Comparison of ENCODE assay signal across 20 cellular contexts in genomic region chr7:80629023-80629422, GRCh38. TPM values are rescaled to one million over a fixed set of nuclear protein-coding genes. Genes with fewer than 3 reads are reported as not detected.
"Had no signal": no experiment of that assay in that cellular context is flagged by ENCODE, and none has a peak within 500 bp of the region (broad histone marks: within the 10 kb centered on the region; RNA-seq: fewer than 3 reads in every experiment).

No MANE protein-coding gene starts in this region.

- H3K9me3 ChIP-seq: neutrophil, pancreas, stomach, tibial artery, upper lobe of left lung, uterus had no signal

- DNase-seq: caudate nucleus; cerebellar nuclear complex; cortex of kidney; effector memory CD8-positive, alpha-beta T cell; head of caudate nucleus; hippocampal formation; left colon; natural killer cell; pancreas; stimulated activated CD4-positive, alpha-beta T cell treated with anti-CD3 and anti-CD28 coated beads, Interleukin-2, amount 100 ng/mL, for 24 hours; stimulated activated CD4-positive, alpha-beta T cell treated with anti-CD3 and anti-CD28 coated beads, Interleukin-4, amount 100 ng/mL, for 24 hours; stimulated activated naive CD4-positive, alpha-beta T cell treated with Interleukin-2 at 50 U/mL for 16 hours; stomach; tibial artery; upper lobe of left lung; uterus had no signal

- H3K4me1 ChIP-seq: uterus had no signal

- H3K36me3 ChIP-seq: neutrophil, pancreas, stomach, tibial artery, upper lobe of left lung, uterus had no signal

- H3K27me3 ChIP-seq: neutrophil, pancreas, stomach, tibial artery, upper lobe of left lung, uterus had no signal

- H3K27ac ChIP-seq: neutrophil, pancreas, stomach, tibial artery, uterus had no signal

- ATAC-seq: effector memory CD8-positive, alpha-beta T cell; left colon; natural killer cell; pancreas; sciatic nerve; stimulated activated effector memory CD8-positive, alpha-beta T cell treated with anti-CD3 and anti-CD28 coated beads, Interleukin-12 subunit alpha, Interleukin-12 subunit beta, amount 100 ng/mL, for 72 hours had no signal

- H3K4me3 ChIP-seq: pancreas, stomach, tibial artery, upper lobe of left lung, uterus had no signal

RNA-seq across cellular contexts. Expression of gene CD36, which starts 9.4 kb away (rescaled TPM):
- total RNA-seq: kidney epithelial cell had no signal
